Comparison of ENCODE assay signal across 17 cellular contexts in genomic region chr11:114820621-114821020, GRCh38.
DNase-seq lines count a peak whose midpoint lies in the region; ATAC-seq and TF ChIP-seq lines count a peak whose summit lies in the region.
"Had no signal": no experiment of that assay in that cellular context is flagged by ENCODE, and none has a peak within 500 bp of the region (broad histone marks: within the 10 kb centered on the region; RNA-seq: fewer than 3 reads in every experiment).

No MANE protein-coding gene starts in this region.

- TF ChIP-seq CTCF in esophagus muscularis mucosa (IDR thresholded peaks at IDR 0.05): no peak

- TF ChIP-seq EP300 in esophagus muscularis mucosa (IDR thresholded peaks at IDR 0.05): no peak

- H3K27ac ChIP-seq in esophagus muscularis mucosa (replicated peaks in 1 of 4): no peak overlapping the region
- no peak overlapping the region for H3K27ac ChIP-seq in right cardiac atrium (ENCODE audit: low read length)
- H3K27ac ChIP-seq: 22Rv1, GM23248, HL-60 had no signal

- H3K4me3 ChIP-seq in esophagus muscularis mucosa (no peak overlapping the region), right cardiac atrium (ENCODE audit: low read length) (no peak overlapping the region)
- H3K4me3 ChIP-seq: GM23248 had no signal

- TF ChIP-seq POLR2A in esophagus muscularis mucosa (IDR thresholded peaks at IDR 0.05; ENCODE audit: low read depth): no peak

- intact Hi-C loops in esophagus muscularis mucosa (cut with DNase I) (no loop called here), right cardiac atrium (cut with DNase I) (no loop called here)

- peak in 2 of 3 experiments; percentile 63 to 73 for DNase-seq in NCI-H1417 (lab: John Stamatoyannopoulos, UW)
- DNase-seq in NCI-H1417 treated with DMSO at 0.1 percent for 48 hours (lab: John Stamatoyannopoulos, UW): no peak
- DNase-seq in NCI-H2227 (lab: John Stamatoyannopoulos, UW; ENCODE audit: unreplicated experiment): peak; percentile 23
- DNase-seq in NCI-H82 treated with DMSO at 0.1 percent for 48 hours (lab: John Stamatoyannopoulos, UW; ENCODE audit: unreplicated experiment): peak; percentile 33
- DNase-seq in esophagus muscularis mucosa (ENCODE audit: extremely low spot score): peak; percentile 83
- no peak for DNase-seq in right cardiac atrium
- no peak for DNase-seq in dedifferentiated amniotic fluid mesenchymal stem cell (ENCODE audit: extremely low spot score)
- DNase-seq: CD8-positive, alpha-beta T cell; COR-L47; DMS153; DND-41; GDM1; GM23248; H7 had no signal

- WGBS in esophagus muscularis mucosa: 70% methylated on average over 5 of the region's 5 CpGs
- 65% methylated on average over 5 of the region's 5 CpGs for WGBS in right cardiac atrium

- H3K36me3 ChIP-seq in esophagus muscularis mucosa: no peaks in the 10 kb centered on the region

- H3K4me1 ChIP-seq in esophagus muscularis mucosa: no peaks in the 10 kb centered on the region
- no peaks in the 10 kb centered on the region for H3K4me1 ChIP-seq in right cardiac atrium (ENCODE audit: control insufficient read depth, insufficient read depth, low read length)

- H3K27me3 ChIP-seq in esophagus muscularis mucosa (peaks cover 0 to 28% (median 0%) of the 10 kb centered on the region in 4 donors), right cardiac atrium (ENCODE audit: control insufficient read depth, insufficient read depth) (no peaks in the 10 kb centered on the region)

- ATAC-seq in right cardiac atrium: no peak
- ATAC-seq in GM18870 (IDR thresholded peaks at IDR 0.05; ENCODE audit: unreplicated experiment): no peak
- ATAC-seq: CD8-positive, alpha-beta T cell had no signal

- peaks cover 0 to 6% (median 0%) of the 10 kb centered on the region in 4 donors for H3K9me3 ChIP-seq in esophagus muscularis mucosa
- H3K9me3 ChIP-seq in right cardiac atrium (ENCODE audit: control insufficient read depth, low read length): no peaks in the 10 kb centered on the region

Comparison
In these comparisons a context has a peak if more than half of its experiments do, and no peak if none do; other contexts are left out.
1. DNase-seq: peak in NCI-H1417 (2 of 3), NCI-H2227 (single experiment), NCI-H82 treated with DMSO at 0.1 percent for 48 hours (single experiment) and esophagus muscularis mucosa (single experiment); none in NCI-H1417 treated with DMSO at 0.1 percent for 48 hours (single experiment), right cardiac atrium (0 of 3) and dedifferentiated amniotic fluid mesenchymal stem cell (single experiment).